Comparison of ENCODE assay signal across 32 cellular contexts in genomic region chr2:86645752-86646151, GRCh38.
"Had no signal": no experiment of that assay in that cellular context is flagged by ENCODE, and none has a peak within 500 bp of the region (broad histone marks: within the 10 kb centered on the region; RNA-seq: fewer than 3 reads in every experiment).

No MANE protein-coding gene starts in this region.

- H3K4me3 Mint-ChIP-seq: effector memory CD8-positive, alpha-beta T cell; memory B cell; mesothelial cell of epicardium; naive thymus-derived CD4-positive, alpha-beta T cell; nephron; neural progenitor cell; stimulated activated naive CD8-positive, alpha-beta T cell treated with anti-CD3 and anti-CD28 coated beads, Interleukin-15, amount 100 ng/mL, for 72 hours had no signal

- H3K36me3 ChIP-seq: esophagus squamous epithelium, heart right ventricle, left ventricle myocardium inferior, lower lobe of right lung, neural progenitor cell, prostate gland, right atrium auricular region, suprapubic skin, transverse colon, upper lobe of right lung, uterus had no signal

- H3K27ac ChIP-seq: heart right ventricle, left ventricle myocardium inferior, lower lobe of right lung, neural progenitor cell, prostate gland, right atrium auricular region, suprapubic skin, transverse colon, upper lobe of right lung, uterus had no signal

- H3K4me2 ChIP-seq: neural progenitor cell, smooth muscle cell had no signal

- H2AFZ ChIP-seq: neural progenitor cell had no signal

- H3K4me3 ChIP-seq: esophagus squamous epithelium, heart right ventricle, left ventricle myocardium inferior, lower lobe of right lung, neural progenitor cell, prostate gland, right atrium auricular region, smooth muscle cell, suprapubic skin, transverse colon, upper lobe of right lung, uterus had no signal

- ATAC-seq: effector memory CD8-positive, alpha-beta T cell; heart right ventricle; left colon; lower lobe of right lung; naive thymus-derived CD4-positive, alpha-beta T cell; sciatic nerve; stimulated activated naive CD8-positive, alpha-beta T cell treated with anti-CD3 and anti-CD28 coated beads, Interleukin-15, amount 100 ng/mL, for 72 hours; upper lobe of right lung had no signal

- H3K9me3 ChIP-seq: prostate gland had no signal

- DNase-seq: cortex of kidney; effector memory CD8-positive, alpha-beta T cell; esophagus squamous epithelium; foreskin melanocyte; glutamatergic neuron; heart right ventricle; hippocampal formation; islet precursor cell; kidney glomerular epithelial cell; left colon; left ventricle myocardium inferior; lower lobe of right lung; naive thymus-derived CD4-positive, alpha-beta T cell; nucleus accumbens; stimulated activated CD4-positive, alpha-beta T cell treated with anti-CD3 and anti-CD28 coated beads, Interleukin-12 subunit alpha, Interleukin-12 subunit beta, amount 100 ng/mL, for 4 hours; stimulated activated CD4-positive, alpha-beta T cell treated with anti-CD3 and anti-CD28 coated beads, Interleukin-1b, Interleukin-23, amount 100 ng/mL, for 48 hours; stimulated activated CD4-positive, alpha-beta T cell treated with anti-CD3 and anti-CD28 coated beads, Interleukin-4, amount 100 ng/mL, for 1 hour; stimulated activated CD8-positive, alpha-beta memory T cell treated with anti-CD3 and anti-CD28 coated beads, Interleukin-4, amount 100 ng/mL, for 48 hours; stimulated activated naive CD4-positive, alpha-beta T cell; stimulated activated naive CD8-positive, alpha-beta T cell treated with anti-CD3 and anti-CD28 coated beads, Interleukin-15, amount 100 ng/mL, for 72 hours; transverse colon; upper lobe of right lung; uterus had no signal

- H3K27ac Mint-ChIP-seq: effector memory CD8-positive, alpha-beta T cell; memory B cell; mesothelial cell of epicardium; naive thymus-derived CD4-positive, alpha-beta T cell; nephron; neural progenitor cell; stimulated activated naive CD8-positive, alpha-beta T cell treated with anti-CD3 and anti-CD28 coated beads, Interleukin-15, amount 100 ng/mL, for 72 hours had no signal

- H3K27me3 ChIP-seq: esophagus squamous epithelium, heart right ventricle, neural progenitor cell, right atrium auricular region, suprapubic skin, transverse colon, upper lobe of right lung, uterus had no signal

- H3K4me1 ChIP-seq: heart right ventricle, left ventricle myocardium inferior, lower lobe of right lung, neural progenitor cell, prostate gland, right atrium auricular region, suprapubic skin, upper lobe of right lung, uterus had no signal

- H3K27me3 Mint-ChIP-seq: stimulated activated naive CD8-positive, alpha-beta T cell treated with anti-CD3 and anti-CD28 coated beads, Interleukin-15, amount 100 ng/mL, for 72 hours had no signal

- H3K36me3 Mint-ChIP-seq: neural progenitor cell had no signal

- H3K4me1 Mint-ChIP-seq: memory B cell; mesothelial cell of epicardium; nephron; neural progenitor cell; stimulated activated naive CD8-positive, alpha-beta T cell treated with anti-CD3 and anti-CD28 coated beads, Interleukin-15, amount 100 ng/mL, for 72 hours had no signal

- H3K9ac ChIP-seq: neural progenitor cell had no signal
